Comparison of ENCODE assay signal across 26 cellular contexts in genomic region chr2:65351948-65352595, GRCh38.
DNase-seq lines count a peak whose midpoint lies in the region; ATAC-seq and TF ChIP-seq lines count a peak whose summit lies in the region.
"Had no signal": no experiment of that assay in that cellular context is flagged by ENCODE, and none has a peak within 500 bp of the region (broad histone marks: within the 10 kb centered on the region; RNA-seq: fewer than 3 reads in every experiment).

No MANE protein-coding gene starts in this region.

- ATAC-seq in left cardiac atrium: no peak
- ATAC-seq in CD8-positive, alpha-beta T cell: no peak
- ATAC-seq in HG03378 (IDR thresholded peaks at IDR 0.05; ENCODE audit: unreplicated experiment): no peak
- ATAC-seq in GM19351 (IDR thresholded peaks at IDR 0.05; ENCODE audit: unreplicated experiment): no peak
- no peak for ATAC-seq in HG02763 (IDR thresholded peaks at IDR 0.05; ENCODE audit: unreplicated experiment)
- ATAC-seq: activated T-cell treated with anti-CD3 and anti-CD28 coated beads, Interleukin-2, amount 50 U/mL, for 72 hours; naive thymus-derived CD4-positive, alpha-beta T cell; right lobe of liver had no signal

- peaks cover 40% of the 10 kb centered on the region for H3K4me1 ChIP-seq in cardiac muscle cell (ENCODE audit: low read depth)
- H3K4me1 ChIP-seq in mesodermal cell (ENCODE audit: control insufficient read depth, insufficient read depth, low read length, poor library complexity, severe bottlenecking): peaks cover 73% of the 10 kb centered on the region
- no peaks in the 10 kb centered on the region for H3K4me1 ChIP-seq in CD8-positive, alpha-beta T cell (ENCODE audit: insufficient read depth, low read length)

- H3K9me3 Mint-ChIP-seq in CD8-positive, alpha-beta T cell: no peaks in the 10 kb centered on the region
- H3K9me3 Mint-ChIP-seq: activated naive CD4-positive, alpha-beta T cell treated with anti-CD3 and anti-CD28 coated beads for 36 hours had no signal

- H3K4me3 Mint-ChIP-seq in CD8-positive, alpha-beta T cell: no peak overlapping the region
- H3K4me3 Mint-ChIP-seq: activated naive CD4-positive, alpha-beta T cell treated with anti-CD3 and anti-CD28 coated beads for 36 hours; activated T-cell treated with anti-CD3 and anti-CD28 coated beads, Interleukin-2, amount 50 U/mL, for 72 hours; naive thymus-derived CD4-positive, alpha-beta T cell had no signal

- 83 to 97% methylated on average over 6 to 8 of the region's 9 CpGs for WGBS in mesodermal cell (ENCODE audit: insufficient coverage in 2 of 2), 2 experiments

- no peak overlapping the region for H3K27ac Mint-ChIP-seq in CD8-positive, alpha-beta T cell
- H3K27ac Mint-ChIP-seq: activated naive CD4-positive, alpha-beta T cell treated with anti-CD3 and anti-CD28 coated beads for 36 hours; activated T-cell treated with anti-CD3 and anti-CD28 coated beads, Interleukin-2, amount 50 U/mL, for 72 hours had no signal

- peak overlapping the region; percentile 46 for H3K27ac ChIP-seq in cardiac muscle cell
- peak overlapping the region; percentile 51 for H3K27ac ChIP-seq in mesodermal cell (ENCODE audit: low read depth, low read length, severe bottlenecking)
- no peak overlapping the region for H3K27ac ChIP-seq in CD8-positive, alpha-beta T cell (ENCODE audit: low read depth, low read length)
- H3K27ac ChIP-seq: A549, KMS-11, right lobe of liver, SJCRH30 had no signal

- intact Hi-C loops in left cardiac atrium (cut with DNase I): no loop called here
- intact Hi-C loops in CD8-positive, alpha-beta T cell (cut with DNase I, micrococcal nuclease): loop anchor here (5.0 to 10.0 kb wide), 2 partner anchors 85 to 87 kb away; no protein-coding TSS in a partner anchor

- H3K9me3 ChIP-seq in cardiac muscle cell (ENCODE audit: low read depth) (no peaks in the 10 kb centered on the region), mesodermal cell (ENCODE audit: control insufficient read depth, low read length) (no peaks in the 10 kb centered on the region)
- no peaks in the 10 kb centered on the region for H3K9me3 ChIP-seq in CD8-positive, alpha-beta T cell (ENCODE audit: low read length)
- H3K9me3 ChIP-seq: A549, BE2C, Caco-2, right lobe of liver, SJCRH30, stomach had no signal

- TF ChIP-seq CTCF in cardiac muscle cell (IDR thresholded peaks at IDR 0.05; ENCODE audit: low read depth, low read length): no peak
- TF ChIP-seq CTCF in CD8-positive, alpha-beta T cell (IDR thresholded peaks at IDR 0.05): no peak

- CTCF ChIA-PET in CD8-positive, alpha-beta T cell (lab: Charles Lee): no interaction called here

- H3K4me3 ChIP-seq in cardiac muscle cell (no peak overlapping the region), mesodermal cell (ENCODE audit: extremely low read depth, insufficient read depth, low read length, poor library complexity, severe bottlenecking) (no peak overlapping the region)
- no peak overlapping the region for H3K4me3 ChIP-seq in CD8-positive, alpha-beta T cell (ENCODE audit: low read depth, low read length)
- H3K4me3 ChIP-seq: A549, right lobe of liver, SJCRH30, stomach had no signal

- H3K36me3 ChIP-seq in cardiac muscle cell: no peaks in the 10 kb centered on the region
- peaks cover 8% of the 10 kb centered on the region for H3K36me3 ChIP-seq in mesodermal cell (ENCODE audit: control insufficient read depth, insufficient read depth, low read length)
- no peaks in the 10 kb centered on the region for H3K36me3 ChIP-seq in CD8-positive, alpha-beta T cell (ENCODE audit: insufficient read depth, low read length)
- H3K36me3 ChIP-seq: BE2C, right lobe of liver, SJCRH30, stomach had no signal

- peaks cover 2% of the 10 kb centered on the region for H3K4me1 Mint-ChIP-seq in CD8-positive, alpha-beta T cell (ENCODE audit: low read depth)

- no peaks in the 10 kb centered on the region for H3K36me3 Mint-ChIP-seq in CD8-positive, alpha-beta T cell

- H3K27me3 ChIP-seq in cardiac muscle cell: no peaks in the 10 kb centered on the region
- no peaks in the 10 kb centered on the region for H3K27me3 ChIP-seq in CD8-positive, alpha-beta T cell (ENCODE audit: insufficient read depth, low read length)
- H3K27me3 ChIP-seq: BE2C, right lobe of liver, SJCRH30, stomach had no signal

- DNase-seq in cardiac muscle cell (ENCODE audit: low read depth in 1 of 2, low spot score in 1 of 2) (no peak), left cardiac atrium (no peak), cerebellum (ENCODE audit: low spot score) (peak; percentile 38)
- no peak for DNase-seq in CD8-positive, alpha-beta T cell
- DNase-seq: activated CD4-positive, alpha-beta T cell treated with anti-CD3 and anti-CD28 coated beads for 48 hours; activated naive CD4-positive, alpha-beta T cell treated with anti-CD3 and anti-CD28 coated beads for 36 hours; activated T-cell treated with anti-CD3 and anti-CD28 coated beads, Interleukin-2, amount 50 U/mL, for 72 hours; BE2C; effector CD8-positive, alpha-beta T cell; GOT3; kidney; naive thymus-derived CD4-positive, alpha-beta T cell; NCI-H187; NK-92 treated with Interleukin-12 subunit alpha and Interleukin-12 subunit beta, amount 100 ng/mL, for 24 hours; right lobe of liver; stimulated activated CD4-positive, alpha-beta T cell treated with anti-CD3 and anti-CD28 coated beads, Interleukin-15, amount 100 ng/mL, for 24 hours; stomach; trophoblast cell had no signal

- POLR2A ChIA-PET in CD8-positive, alpha-beta T cell (lab: Charles Lee): interaction anchor here (0.9 kb wide), 1 partner anchor 49 kb away, joined by 3 read pairs; no protein-coding TSS in a partner anchor

- H3K27me3 Mint-ChIP-seq in CD8-positive, alpha-beta T cell (ENCODE audit: low read depth): peaks cover 5% of the 10 kb centered on the region

Comparison
In these comparisons a context has a peak if more than half of its experiments do, and no peak if none do; other contexts are left out.
1. intact Hi-C loops: an anchor here in CD8-positive, alpha-beta T cell (5.0 to 10.0 kb wide); none called in left cardiac atrium.